8 cellular contexts compared by ENCODE assay signal in genomic region chr22:20290045-20290392, GRCh38. TPM values are rescaled to one million over a fixed set of nuclear protein-coding genes. Genes with fewer than 3 reads are reported as not detected.
"Had no signal": no experiment of that assay in that cellular context is flagged by ENCODE, and none has a peak within 500 bp of the region (broad histone marks: within the 10 kb centered on the region; RNA-seq: fewer than 3 reads in every experiment).

No MANE protein-coding gene starts in this region.

- ATAC-seq: GM23338 had no signal

- DNase-seq: H9, HCEC 1CT, KG1 had no signal

- FAIRE-seq: H1, H54, HTR-8/SVneo had no signal

- H2AFZ ChIP-seq: GM23338 had no signal

- H3K4me3 ChIP-seq: GM23338 had no signal

- H3K4me2 ChIP-seq: GM23338 had no signal

RNA-seq across cellular contexts. Expression of gene RTN4R, which starts 21.9 kb away (rescaled TPM):
- polyA plus RNA-seq: IgD-negative memory B cell had no signal
